16 cellular contexts compared by ENCODE assay signal in the genomic region with DNA sequence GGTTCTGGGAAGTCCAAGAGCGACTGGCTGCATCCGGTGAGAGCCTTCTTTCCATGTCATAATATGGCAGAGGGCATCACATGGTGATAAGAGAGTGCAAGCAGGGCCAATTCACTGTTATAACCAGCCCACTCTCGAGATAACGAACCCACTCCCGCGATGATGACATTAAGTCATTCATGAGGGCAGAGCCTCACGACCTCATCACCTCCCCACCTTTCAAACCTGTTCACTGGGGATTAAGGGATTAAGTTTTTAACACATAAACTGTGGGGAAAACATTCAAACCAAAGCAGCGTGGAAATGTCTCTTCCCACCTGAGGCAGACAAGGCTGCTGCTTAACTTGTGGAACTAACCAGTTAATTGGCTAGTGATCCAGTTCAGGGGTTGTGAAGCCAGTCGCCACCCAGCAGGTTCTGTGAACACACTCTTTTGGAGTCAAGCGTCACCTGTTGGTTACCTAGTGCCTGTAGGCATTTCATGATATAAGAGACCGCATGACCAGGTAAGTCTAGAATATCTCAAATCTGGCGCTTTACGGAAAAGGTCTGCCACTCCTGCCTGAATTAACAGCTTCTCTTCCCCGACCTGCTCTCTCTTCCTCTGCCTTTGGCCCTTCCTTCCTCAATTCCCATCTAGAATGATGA. TPM values are rescaled to one million over a fixed set of nuclear protein-coding genes. Genes with fewer than 3 reads are reported as not detected.
DNase-seq lines count a peak whose midpoint lies in the region; ATAC-seq and TF ChIP-seq lines count a peak whose summit lies in the region.
"Had no signal": no experiment of that assay in that cellular context is flagged by ENCODE, and none has a peak within 500 bp of the region (broad histone marks: within the 10 kb centered on the region; RNA-seq: fewer than 3 reads in every experiment).

No MANE protein-coding gene starts in this region.

- no peak for ATAC-seq in GM19395 (IDR thresholded peaks at IDR 0.05; ENCODE audit: unreplicated experiment)
- ATAC-seq: HCT116, Panc1 had no signal

- H3K4me3 ChIP-seq in esophagus (ENCODE audit: low read depth in 1 of 2, low read length in 2 of 2), result no peak overlapping the region
- no peak overlapping the region for H3K4me3 ChIP-seq in coronary artery
- H3K4me3 ChIP-seq: GM23338 had no signal

- H3K27me3 Mint-ChIP-seq in activated CD4-positive, alpha-beta T cell treated with anti-CD3 and anti-CD28 coated beads, Interleukin-2, amount 10 ng/mL, durations not matched to agents 7 days and 5 days, result no peaks in the 10 kb centered on the region
- peaks cover 12% of the 10 kb centered on the region for H3K27me3 Mint-ChIP-seq in progenitor cell of endocrine pancreas
- H3K27me3 Mint-ChIP-seq: CD4-positive, CD25-positive, alpha-beta regulatory T cell had no signal

- no peaks in the 10 kb centered on the region for H3K36me3 Mint-ChIP-seq in activated CD4-positive, alpha-beta T cell treated with anti-CD3 and anti-CD28 coated beads, Interleukin-2, amount 10 ng/mL, durations not matched to agents 7 days and 5 days (ENCODE audit: low read depth)
- no peaks in the 10 kb centered on the region for H3K36me3 Mint-ChIP-seq in progenitor cell of endocrine pancreas (ENCODE audit: insufficient read depth)
- H3K36me3 Mint-ChIP-seq: CD4-positive, CD25-positive, alpha-beta regulatory T cell had no signal

- peak overlapping the region; percentile 51 for H3K27ac Mint-ChIP-seq in activated CD4-positive, alpha-beta T cell treated with anti-CD3 and anti-CD28 coated beads, Interleukin-2, amount 10 ng/mL, durations not matched to agents 7 days and 5 days
- peak overlapping the region; percentile 51 for H3K27ac Mint-ChIP-seq in progenitor cell of endocrine pancreas
- H3K27ac Mint-ChIP-seq: B cell, GM23338 had no signal

- no peaks in the 10 kb centered on the region for H3K9me3 ChIP-seq in esophagus (ENCODE audit: control insufficient read depth in 2 of 2, insufficient read depth in 1 of 2, low read depth in 1 of 2, low read length in 1 of 2)

- no peaks in the 10 kb centered on the region for H3K27me3 ChIP-seq in esophagus (ENCODE audit: control insufficient read depth in 1 of 2, insufficient read depth in 2 of 2, low read length in 2 of 2)

- WGBS in esophagus, 2 donors, result 64 to 70% methylated on average over 14 of the region's 14 CpGs

- H3K4me1 ChIP-seq in esophagus (ENCODE audit: control insufficient read depth in 2 of 2, insufficient read depth in 2 of 2, low read length in 1 of 2), result peaks cover 3 to 10% of the 10 kb centered on the region in 2 donors

- no peak overlapping the region for H3K4me3 Mint-ChIP-seq in activated CD4-positive, alpha-beta T cell treated with anti-CD3 and anti-CD28 coated beads, Interleukin-2, amount 10 ng/mL, durations not matched to agents 7 days and 5 days
- no peak overlapping the region for H3K4me3 Mint-ChIP-seq in progenitor cell of endocrine pancreas (ENCODE audit: low read depth)
- H3K4me3 Mint-ChIP-seq: B cell; CD4-positive, CD25-positive, alpha-beta regulatory T cell; GM23338 had no signal

- H3K27ac ChIP-seq in VCaP, result peak overlapping the region; percentile 33; the same call in 1 of the 2 replicates
- H3K27ac ChIP-seq in esophagus (ENCODE audit: low read depth in 2 of 2, low read length in 1 of 2), result peak overlapping the region; percentile 83 to 89
- H3K27ac ChIP-seq in coronary artery, result no peak overlapping the region

- CTCF ChIA-PET in activated CD4-positive, alpha-beta T cell treated with anti-CD3 and anti-CD28 coated beads, Interleukin-2, amount 10 ng/mL, durations not matched to agents 7 days and 5 days (lab: Charles Lee), result no interaction called here

- H3K4me1 Mint-ChIP-seq in activated CD4-positive, alpha-beta T cell treated with anti-CD3 and anti-CD28 coated beads, Interleukin-2, amount 10 ng/mL, durations not matched to agents 7 days and 5 days, result peaks cover 20% of the 10 kb centered on the region
- H3K4me1 Mint-ChIP-seq in progenitor cell of endocrine pancreas (ENCODE audit: low read depth), result peaks cover 12% of the 10 kb centered on the region

- no peak for DNase-seq in activated CD4-positive, alpha-beta T cell treated with anti-CD3 and anti-CD28 coated beads, Interleukin-2, amount 10 ng/mL, durations not matched to agents 7 days and 5 days
- DNase-seq in activated CD4-positive, alpha-beta T cell treated with anti-CD3 and anti-CD28 coated beads for 1 hour, result no peak
- no peak for DNase-seq in progenitor cell of endocrine pancreas (ENCODE audit: low spot score, unreplicated experiment)
- no peak for DNase-seq in HuH-7.5 (ENCODE audit: low spot score)
- no peak for DNase-seq in coronary artery (ENCODE audit: low spot score)
- DNase-seq: ACHN; CD4-positive, CD25-positive, alpha-beta regulatory T cell; NCI-H1930; NCI-H446 treated with DMSO at 0.1 percent for 48 hours had no signal

- TF ChIP-seq CTCF in VCaP (conservative IDR thresholded peaks at IDR 0.05) (no peak), progenitor cell of endocrine pancreas (IDR thresholded peaks at IDR 0.05; ENCODE audit: unreplicated experiment) (no peak), coronary artery (IDR thresholded peaks at IDR 0.05) (no peak)

- POLR2A ChIA-PET in activated CD4-positive, alpha-beta T cell treated with anti-CD3 and anti-CD28 coated beads, Interleukin-2, amount 10 ng/mL, durations not matched to agents 7 days and 5 days (lab: Charles Lee), result no interaction called here

- no peaks in the 10 kb centered on the region for H3K9me3 Mint-ChIP-seq in activated CD4-positive, alpha-beta T cell treated with anti-CD3 and anti-CD28 coated beads, Interleukin-2, amount 10 ng/mL, durations not matched to agents 7 days and 5 days
- H3K9me3 Mint-ChIP-seq in progenitor cell of endocrine pancreas (ENCODE audit: low read depth), result no peaks in the 10 kb centered on the region
- H3K9me3 Mint-ChIP-seq: GM23338 had no signal

- H3K36me3 ChIP-seq in esophagus (ENCODE audit: control insufficient read depth in 2 of 2, insufficient read depth in 2 of 2, low read length in 1 of 2), result no peaks in the 10 kb centered on the region

RNA-seq across cellular contexts. Expression of gene EDAR, which starts 54.3 kb away (rescaled TPM):
- under 1 TPM; 0.87 TPM for total RNA-seq in activated CD4-positive, alpha-beta T cell treated with anti-CD3 and anti-CD28 coated beads, Interleukin-2, amount 10 ng/mL, durations not matched to agents 7 days and 5 days
- 1 to 10 TPM; 1.3 to 2.3 TPM for polyA plus RNA-seq in esophagus
- 0.24 and 0.69 TPM in 2 replicates for total RNA-seq in progenitor cell of endocrine pancreas
- total RNA-seq: B cell, GM23338 had no signal
- polyA plus RNA-seq: GM23338 had no signal

Comparison
In these comparisons a context has a peak if more than half of its experiments do, and no peak if none do; other contexts are left out.
1. H3K27ac ChIP-seq: peak in VCaP (single experiment) and esophagus (2 of 2); none in coronary artery (0 of 2).